16 cellular contexts compared by ENCODE assay signal in genomic region chr17:77092025-77092424, GRCh38. TPM values are rescaled to one million over a fixed set of nuclear protein-coding genes. Genes with fewer than 3 reads are reported as not detected.
DNase-seq lines count a peak whose midpoint lies in the region; ATAC-seq and TF ChIP-seq lines count a peak whose summit lies in the region.
"Had no signal": no experiment of that assay in that cellular context is flagged by ENCODE, and none has a peak within 500 bp of the region (broad histone marks: within the 10 kb centered on the region; RNA-seq: fewer than 3 reads in every experiment).

No MANE protein-coding gene starts in this region.

- H3K4me3 Mint-ChIP-seq in activated CD4-positive, alpha-beta T cell treated with anti-CD3 and anti-CD28 coated beads for 36 hours, result no peak overlapping the region
- H3K4me3 Mint-ChIP-seq in Calu3 (ENCODE audit: low read depth, unreplicated experiment) (no peak overlapping the region), nephron progenitor cell (no peak overlapping the region)
- H3K4me3 Mint-ChIP-seq: central memory CD8-positive, alpha-beta T cell had no signal

- no peaks in the 10 kb centered on the region for H3K27me3 Mint-ChIP-seq in activated CD4-positive, alpha-beta T cell treated with anti-CD3 and anti-CD28 coated beads for 36 hours
- H3K27me3 Mint-ChIP-seq in Calu3 (ENCODE audit: unreplicated experiment), result no peaks in the 10 kb centered on the region
- no peaks in the 10 kb centered on the region for H3K27me3 Mint-ChIP-seq in nephron progenitor cell (ENCODE audit: low read depth, poor library complexity)
- H3K27me3 Mint-ChIP-seq: central memory CD8-positive, alpha-beta T cell had no signal

- no peak for DNase-seq in activated CD4-positive, alpha-beta T cell treated with anti-CD3 and anti-CD28 coated beads for 36 hours
- no peak for DNase-seq in activated CD4-positive, alpha-beta T cell treated with anti-CD3 and anti-CD28 coated beads, Interleukin-2, amount 50 U/mL, for 48 hours
- DNase-seq in Calu3 (no peak), nephron progenitor cell (no peak), hepatic stellate cell (ENCODE audit: low spot score) (no peak), Ammon's horn (ENCODE audit: low spot score) (no peak)
- DNase-seq in activated naive CD4-positive, alpha-beta T cell treated with anti-CD3 and anti-CD28 coated beads, Interleukin-2, amount 50 U/mL, for 72 hours (ENCODE audit: low spot score in 2 of 2), result no peak
- DNase-seq: esophagus squamous epithelium; NCI-H146; NCI-H774; PC-9; SJCRH30; stimulated activated CD4-positive, alpha-beta T cell treated with anti-CD3 and anti-CD28 coated beads, Interleukin-4, amount 100 ng/mL, for 24 hours had no signal

- CTCF ChIA-PET in activated CD4-positive, alpha-beta T cell treated with anti-CD3 and anti-CD28 coated beads for 36 hours (lab: Charles Lee), result no interaction called here
- CTCF ChIA-PET in Calu3 (lab: Charles Lee), result interaction anchor here (0.7 kb wide), 1 partner anchor 43 kb away, joined by 6 read pairs; no protein-coding TSS in a partner anchor

- POLR2A ChIA-PET in activated CD4-positive, alpha-beta T cell treated with anti-CD3 and anti-CD28 coated beads for 36 hours (lab: Charles Lee), result no interaction called here

- no peak for TF ChIP-seq CTCF in Calu3 (IDR thresholded peaks at IDR 0.05; ENCODE audit: unreplicated experiment)
- no peak for TF ChIP-seq CTCF in nephron progenitor cell (IDR thresholded peaks at IDR 0.05)

- no TSS peak for BruUV-seq in Calu3 (replicated peaks; lab: Mats Ljungman, UMichigan)

- H3K27ac Mint-ChIP-seq in activated CD4-positive, alpha-beta T cell treated with anti-CD3 and anti-CD28 coated beads for 36 hours, result peak overlapping the region; percentile 72
- H3K27ac Mint-ChIP-seq in Calu3 (ENCODE audit: unreplicated experiment), result peak overlapping the region; percentile 3
- H3K27ac Mint-ChIP-seq in activated naive CD4-positive, alpha-beta T cell treated with anti-CD3 and anti-CD28 coated beads, Interleukin-2, amount 50 U/mL, for 72 hours, result peak overlapping the region; percentile 37 to 100
- peak overlapping the region; percentile 95 for H3K27ac Mint-ChIP-seq in nephron progenitor cell
- H3K27ac Mint-ChIP-seq: nephron had no signal

- no peaks in the 10 kb centered on the region for H3K9me3 Mint-ChIP-seq in activated CD4-positive, alpha-beta T cell treated with anti-CD3 and anti-CD28 coated beads for 36 hours (ENCODE audit: low read depth)
- no peaks in the 10 kb centered on the region for H3K9me3 Mint-ChIP-seq in Calu3 (ENCODE audit: low read depth, unreplicated experiment)
- H3K9me3 Mint-ChIP-seq in activated naive CD4-positive, alpha-beta T cell treated with anti-CD3 and anti-CD28 coated beads, Interleukin-2, amount 50 U/mL, for 72 hours, result peaks cover 3 to 4% of the 10 kb centered on the region in 2 donors
- no peaks in the 10 kb centered on the region for H3K9me3 Mint-ChIP-seq in nephron progenitor cell
- H3K9me3 Mint-ChIP-seq: central memory CD8-positive, alpha-beta T cell; nephron had no signal

- ATAC-seq in activated CD4-positive, alpha-beta T cell treated with anti-CD3 and anti-CD28 coated beads for 36 hours, result no peak
- no peak for ATAC-seq in activated naive CD4-positive, alpha-beta T cell treated with anti-CD3 and anti-CD28 coated beads, Interleukin-2, amount 50 U/mL, for 72 hours
- no peak for ATAC-seq in HG03520 (IDR thresholded peaks at IDR 0.05; ENCODE audit: unreplicated experiment)

- peaks cover 69% of the 10 kb centered on the region for H3K36me3 Mint-ChIP-seq in activated CD4-positive, alpha-beta T cell treated with anti-CD3 and anti-CD28 coated beads for 36 hours (ENCODE audit: low read depth)
- peaks cover 70% of the 10 kb centered on the region for H3K36me3 Mint-ChIP-seq in Calu3 (ENCODE audit: insufficient read depth, unreplicated experiment)
- peaks cover 38 to 53% of the 10 kb centered on the region in 2 donors for H3K36me3 Mint-ChIP-seq in activated naive CD4-positive, alpha-beta T cell treated with anti-CD3 and anti-CD28 coated beads, Interleukin-2, amount 50 U/mL, for 72 hours
- peaks cover 45% of the 10 kb centered on the region for H3K36me3 Mint-ChIP-seq in nephron progenitor cell (ENCODE audit: low read depth)

- peaks cover 48% of the 10 kb centered on the region for H3K4me1 Mint-ChIP-seq in activated CD4-positive, alpha-beta T cell treated with anti-CD3 and anti-CD28 coated beads for 36 hours
- peaks cover 32% of the 10 kb centered on the region for H3K4me1 Mint-ChIP-seq in Calu3 (ENCODE audit: low read depth, unreplicated experiment)
- H3K4me1 Mint-ChIP-seq in nephron progenitor cell, result peaks cover 51% of the 10 kb centered on the region

- intact Hi-C loops in activated CD4-positive, alpha-beta T cell treated with anti-CD3 and anti-CD28 coated beads for 36 hours (cut with DNase I, micrococcal nuclease), result no loop called here
- intact Hi-C loops in Calu3 (cut with micrococcal nuclease; ENCODE audit: unreplicated experiment), result loop anchor here (10.0 kb wide), 1 partner anchor 53 kb away; the partner anchor contains the start of gene SEC14L1

RNA-seq across cellular contexts. Expression of gene SEC14L1, which starts 48.7 kb away (rescaled TPM):
- total RNA-seq in activated CD4-positive, alpha-beta T cell treated with anti-CD3 and anti-CD28 coated beads for 36 hours, result 10 to 100 TPM; 44.2 to 67.0 TPM
- 46.3 and 50.6 TPM in 2 replicates for total RNA-seq in Calu3 (2022)
- total RNA-seq in activated naive CD4-positive, alpha-beta T cell treated with anti-CD3 and anti-CD28 coated beads, Interleukin-2, amount 50 U/mL, for 72 hours, result 100 to 1,000 TPM in 1 of 2 donors, 10 to 100 TPM in 1; 53.4 to 103 TPM

Comparison
In these comparisons a context has a peak if more than half of its experiments do, and no peak if none do; other contexts are left out.
1. H3K27ac Mint-ChIP-seq: peak in every context shown above with its lines; median percentile 95 in nephron progenitor cell; 72 in activated CD4-positive, alpha-beta T cell treated with anti-CD3 and anti-CD28 coated beads for 36 hours; 68 in activated naive CD4-positive, alpha-beta T cell treated with anti-CD3 and anti-CD28 coated beads, Interleukin-2, amount 50 U/mL, for 72 hours; 3 in Calu3.